ENCODE assay signal across 8 cellular contexts in the genomic region with DNA sequence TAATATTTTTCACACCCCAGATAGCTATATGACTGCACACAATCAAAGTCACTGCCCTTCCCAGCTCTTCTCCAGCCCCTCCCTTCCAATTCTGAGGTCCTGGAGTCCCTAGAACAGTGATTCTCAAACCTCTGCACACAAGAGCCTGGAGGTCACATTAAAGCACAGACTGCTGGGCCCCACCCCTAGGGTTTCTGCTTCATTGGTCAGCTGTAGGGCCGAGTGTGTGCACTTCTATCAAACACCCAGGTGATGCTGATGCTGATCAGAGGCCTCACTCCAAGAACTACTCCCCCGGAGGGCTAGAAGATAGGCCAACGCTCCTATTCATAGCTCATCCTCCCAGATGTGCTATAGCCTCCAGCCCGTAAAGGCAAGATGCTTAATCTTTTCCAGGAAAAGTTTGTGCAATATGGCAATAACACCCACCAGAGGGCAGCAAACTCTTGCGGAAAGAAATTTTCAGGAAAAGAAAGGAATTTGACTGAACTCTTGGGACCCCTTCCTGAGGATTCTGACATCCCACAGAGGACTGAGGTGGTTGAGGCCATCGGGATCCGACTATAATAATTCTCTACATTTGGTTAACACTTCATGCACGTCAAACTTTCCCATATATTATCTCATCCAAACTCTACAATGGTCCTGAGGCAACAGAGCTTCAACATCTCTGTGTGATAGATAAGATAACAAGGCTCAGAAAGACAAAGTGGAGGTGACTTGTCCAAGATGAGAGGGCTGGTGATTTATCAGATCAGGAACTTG.
DNase-seq lines count a peak whose midpoint lies in the region; ATAC-seq and FAIRE-seq lines count a peak whose summit lies in the region.

No MANE protein-coding gene starts in this region.

- peak overlapping the region; percentile 25 for H2AFZ ChIP-seq in neuronal stem cell (ENCODE audit: low read length)

- H3K27ac ChIP-seq in SJSA1 (no peak overlapping the region), neuronal stem cell (replicated peaks; ENCODE audit: low read length) (no peak overlapping the region)

- no peak overlapping the region for H2BK15ac ChIP-seq in neuronal stem cell (ENCODE audit: low read length)

- FAIRE-seq in HTR-8/SVneo (lab: Jason Lieb, UNC): no peak

- no peak overlapping the region for H3K18ac ChIP-seq in neuronal stem cell (ENCODE audit: low read length)

- ATAC-seq in GM19463 (IDR thresholded peaks at IDR 0.05; ENCODE audit: unreplicated experiment) (no peak), HG03175 (IDR thresholded peaks at IDR 0.05; ENCODE audit: unreplicated experiment) (no peak), HG03025 (IDR thresholded peaks at IDR 0.05; ENCODE audit: low FRiP score, unreplicated experiment) (no peak)

- no CpG with 5 or more reads among the region's 8 CpGs for WGBS in neuronal stem cell (ENCODE audit: extremely low coverage in 2 of 2, insufficient read length in 2 of 2, insufficient replicate concordance in 1 of 2), 2 donors

- H4K91ac ChIP-seq in neuronal stem cell (ENCODE audit: low read depth, low read length, poor library complexity): no peak overlapping the region

- H4K8ac ChIP-seq in neuronal stem cell (ENCODE audit: low read depth, low read length): no peak overlapping the region

- no peak overlapping the region for H3K14ac ChIP-seq in neuronal stem cell (ENCODE audit: low read length)

- no peak overlapping the region for H3K9ac ChIP-seq in neuronal stem cell (ENCODE audit: low read depth, low read length, poor library complexity)

- DNase-seq in Daoy (ENCODE audit: low read depth): peak; percentile 33
- peak; percentile 57 for DNase-seq in HTR-8/SVneo (ENCODE audit: insufficient read length, low spot score)
- DNase-seq in SJSA1 (ENCODE audit: low read depth in 1 of 2, low spot score in 2 of 2): peak; percentile 64 to 78
- peak; percentile 49 for DNase-seq in fibroblast of gingiva (ENCODE audit: low read depth)
- peak; percentile 78 for DNase-seq in neuronal stem cell (ENCODE audit: low spot score)

- H2BK120ac ChIP-seq in neuronal stem cell (ENCODE audit: low read depth, low read length): no peak overlapping the region

- H2BK5ac ChIP-seq in neuronal stem cell (ENCODE audit: low read length): no peak overlapping the region

- H3K79me1 ChIP-seq in neuronal stem cell (ENCODE audit: low read depth, low read length): no peaks in the 10 kb centered on the region

- no peak overlapping the region for H3K4me2 ChIP-seq in neuronal stem cell (ENCODE audit: insufficient read depth, low read length, poor library complexity, severe bottlenecking)

- H3K36me3 ChIP-seq in SJSA1: no peaks in the 10 kb centered on the region
- no peaks in the 10 kb centered on the region for H3K36me3 ChIP-seq in neuronal stem cell (replicated peaks in 1 of 2; ENCODE audit: control insufficient read depth in 2 of 2, insufficient read depth in 2 of 2, low read length in 2 of 2)

- no peak overlapping the region for H2AK5ac ChIP-seq in neuronal stem cell (ENCODE audit: low read depth, low read length)

- peaks cover 4% of the 10 kb centered on the region for H3K4me1 ChIP-seq in SJSA1 (replicated peaks)
- H3K4me1 ChIP-seq in neuronal stem cell (ENCODE audit: control insufficient read depth in 2 of 2, insufficient read depth in 1 of 2, low read depth in 1 of 2, low read length in 2 of 2): peaks cover 0 to 2% of the 10 kb centered on the region in 2 donors

- no peaks in the 10 kb centered on the region for H3K27me3 ChIP-seq in SJSA1 (replicated peaks)
- peaks cover 0 to 16% (median 0%) of the 10 kb centered on the region in 3 experiments for H3K27me3 ChIP-seq in neuronal stem cell (ENCODE audit: control insufficient read depth in 3 of 3, insufficient read depth in 3 of 3, low read depth in 1 of 3, low read length in 3 of 3)

- no peaks in the 10 kb centered on the region for H3K9me3 ChIP-seq in SJSA1 (replicated peaks)
- no peaks in the 10 kb centered on the region for H3K9me3 ChIP-seq in neuronal stem cell (replicated peaks in 1 of 2; ENCODE audit: control insufficient read depth in 2 of 2, insufficient read depth in 1 of 2, low read depth in 1 of 2, low read length in 2 of 2)

- no peak overlapping the region for H3K23ac ChIP-seq in neuronal stem cell (ENCODE audit: low read depth, low read length, poor library complexity)

- no peak overlapping the region for H3K4ac ChIP-seq in neuronal stem cell (ENCODE audit: low read length)

- no peak overlapping the region for H2BK12ac ChIP-seq in neuronal stem cell (ENCODE audit: low read length)

- H3K4me3 ChIP-seq in SJSA1: no peak overlapping the region
- no peak overlapping the region for H3K4me3 ChIP-seq in neuronal stem cell (ENCODE audit: low read length in 2 of 2)
